Comparison of ENCODE assay signal across 8 cellular contexts in the genomic region with DNA sequence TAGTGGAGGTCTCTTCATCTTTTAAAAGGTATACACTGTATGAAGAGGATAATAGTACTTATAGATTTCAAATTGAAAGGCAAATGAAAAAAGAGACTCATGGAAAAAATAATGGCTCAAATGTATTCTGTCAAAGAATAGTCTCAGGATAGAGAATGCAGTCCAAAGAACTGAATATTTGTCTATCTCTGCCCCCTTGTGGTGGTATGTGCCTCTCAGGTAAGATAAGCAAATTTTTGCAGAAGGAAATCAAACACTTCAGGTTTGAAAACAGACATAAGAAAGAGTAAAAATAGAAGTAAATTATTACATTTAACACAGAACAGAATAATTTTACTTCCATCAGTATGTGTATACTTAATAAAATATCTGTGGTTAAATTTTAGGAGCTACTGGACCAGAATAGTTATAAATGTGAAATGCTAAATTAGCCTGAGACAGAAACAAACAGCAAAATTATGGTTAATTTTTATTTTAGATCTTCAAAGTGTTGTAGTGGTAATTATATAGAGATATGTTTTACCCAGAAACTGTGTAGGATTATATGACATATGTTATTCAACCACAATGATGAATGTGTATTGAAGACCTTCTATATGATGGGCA.
DNase-seq lines count a peak whose midpoint lies in the region; ATAC-seq and TF ChIP-seq lines count a peak whose summit lies in the region.

No MANE protein-coding gene starts in this region.

- POLR2A ChIA-PET in A673 (lab: Charles Lee; ENCODE audit: low non-redundant PET), result no interaction called here

- TF ChIP-seq CTCF in A673 (conservative IDR thresholded peaks at IDR 0.05; ENCODE audit: low read depth, low read length) (peak; percentile 85), VCaP (conservative IDR thresholded peaks at IDR 0.05) (peak; percentile 80), fibroblast of villous mesenchyme (IDR thresholded peaks at IDR 0.05; ENCODE audit: insufficient read depth, low read depth, low read length) (peak; percentile 84)

- DNase-seq in A673 (ENCODE audit: low spot score) (peak; percentile 68), GDM1 (lab: John Stamatoyannopoulos, UW) (peak; percentile 9), NCI-H2107 treated with DMSO at 0.1 percent for 48 hours (lab: John Stamatoyannopoulos, UW; ENCODE audit: unreplicated experiment) (peak; percentile 84), fibroblast of villous mesenchyme (ENCODE audit: low read depth) (peak; percentile 72), occipital lobe (lab: John Stamatoyannopoulos, UW) (peak; percentile 18)

- no peaks in the 10 kb centered on the region for H3K36me3 ChIP-seq in A673 (ENCODE audit: insufficient read depth, low read length, poor library complexity, severe bottlenecking)

- no TSS peak for BruUV-seq in A673 (replicated peaks; lab: Mats Ljungman, UMichigan)

- no peaks in the 10 kb centered on the region for H3K27me3 ChIP-seq in A673 (replicated peaks; ENCODE audit: insufficient read depth, low read depth, low read length, poor library complexity)

- H3K27ac ChIP-seq in A673 (ENCODE audit: low read depth, low read length, poor library complexity, severe bottlenecking), result no peak overlapping the region
- no peak overlapping the region for H3K27ac ChIP-seq in VCaP

- H3K4me3 ChIP-seq in A673 (ENCODE audit: low read depth, low read length, poor library complexity, severe bottlenecking) (no peak overlapping the region), fibroblast of villous mesenchyme (ENCODE audit: low read depth, low read length) (no peak overlapping the region)

- intact Hi-C loops in A673 (cut with micrococcal nuclease; ENCODE audit: unreplicated experiment), result loop anchor here (1.0 to 10.0 kb wide), 3 partner anchors 253 to 687 kb away; no protein-coding TSS in a partner anchor

- no peaks in the 10 kb centered on the region for H3K4me1 ChIP-seq in A673 (ENCODE audit: insufficient read depth, low read length, poor library complexity, severe bottlenecking)

- CTCF ChIA-PET in A673 (lab: Charles Lee), result no interaction called here

- H3K9me3 ChIP-seq in A673 (ENCODE audit: low read depth, low read length, poor library complexity, severe bottlenecking), result no peaks in the 10 kb centered on the region

- ATAC-seq in HG02678 (IDR thresholded peaks at IDR 0.05; ENCODE audit: unreplicated experiment) (peak; percentile 85), HG03097 (IDR thresholded peaks at IDR 0.05; ENCODE audit: low FRiP score, unreplicated experiment) (no peak)

Comparison
In these comparisons a context has a peak if more than half of its experiments do, and no peak if none do; other contexts are left out.
1. DNase-seq: peak in every context shown above with its lines; median percentile 84 in NCI-H2107 treated with DMSO at 0.1 percent for 48 hours; 72 in fibroblast of villous mesenchyme; 68 in A673; 18 in occipital lobe; 9 in GDM1.